In genomic region chr6:145374566-145374965, GRCh38 we compare ENCODE assay signal across 21 cellular contexts.
"Had no signal": no experiment of that assay in that cellular context is flagged by ENCODE, and none has a peak within 500 bp of the region (broad histone marks: within the 10 kb centered on the region; RNA-seq: fewer than 3 reads in every experiment).

No MANE protein-coding gene starts in this region.

- H3K36me3 Mint-ChIP-seq: T-cell had no signal

- H3K27ac Mint-ChIP-seq: T-cell had no signal

- DNase-seq: Kasumi-1, KG1, MV-4-11, NCI-H1092, NCI-H1436, NCI-H187, NCI-H2029, NCI-H2081 treated with DMSO at 0.1 percent for 48 hours, NCI-H2171, NCI-H446, NCI-H510A, NCI-H524 treated with DMSO at 0.1 percent for 48 hours, NCI-H774, Right ventricle myocardium superior, RPMI8226, SIG-M5, SW 1271, T-cell had no signal

- H3K4me3 ChIP-seq: SJSA1, SK-N-MC had no signal

- ATAC-seq: T-cell had no signal

- H3K27me3 ChIP-seq: SJSA1 had no signal

- H3K27ac ChIP-seq: SJSA1, SK-N-MC had no signal

- FAIRE-seq: RCC 7860 had no signal

- H3K4me1 ChIP-seq: SJSA1 had no signal

- H3K36me3 ChIP-seq: SJSA1 had no signal

- H3K9me3 ChIP-seq: SJSA1 had no signal

- H3K4me3 Mint-ChIP-seq: T-cell had no signal
